In the genomic region with DNA sequence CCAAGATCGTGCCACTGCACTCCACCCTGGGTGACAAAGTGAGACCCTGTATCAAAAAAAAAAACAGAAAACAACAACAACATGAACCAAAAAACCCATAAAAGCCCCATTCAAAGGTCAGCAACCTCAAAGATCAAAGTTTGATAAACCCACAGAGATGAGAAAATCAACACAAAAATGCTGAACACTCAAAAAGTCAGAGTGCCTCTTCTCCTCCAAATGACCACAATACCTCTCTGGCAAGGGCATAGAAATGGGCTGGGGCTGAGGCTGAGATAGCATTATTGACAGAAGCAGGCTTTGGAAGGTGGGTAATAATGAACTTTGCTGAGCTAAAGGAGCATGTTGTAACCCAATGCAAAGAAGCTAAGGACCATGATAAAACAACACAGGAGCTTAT, we compare ENCODE assay signal across 20 cellular contexts.
DNase-seq lines count a peak whose midpoint lies in the region; ATAC-seq, FAIRE-seq and TF ChIP-seq lines count a peak whose summit lies in the region.
"Had no signal": no experiment of that assay in that cellular context is flagged by ENCODE, and none has a peak within 500 bp of the region (broad histone marks: within the 10 kb centered on the region; RNA-seq: fewer than 3 reads in every experiment).

No MANE protein-coding gene starts in this region.

- H4K91ac ChIP-seq in mesenchymal stem cell (ENCODE audit: low read length): no peak overlapping the region

- no peak overlapping the region for H2BK12ac ChIP-seq in mesenchymal stem cell (ENCODE audit: low read length in 2 of 2)

- H3K14ac ChIP-seq in mesenchymal stem cell (ENCODE audit: low read length in 2 of 2): no peak overlapping the region

- H3K4me2 ChIP-seq in KMS-11 (peak overlapping the region; percentile 30), mesenchymal stem cell (ENCODE audit: low read length, poor library complexity, severe bottlenecking) (no peak overlapping the region)
- H3K4me2 ChIP-seq: GM23338 had no signal

- H2BK15ac ChIP-seq in mesenchymal stem cell (ENCODE audit: low read depth, poor library complexity, severe bottlenecking): no peak overlapping the region

- no peak overlapping the region for H2BK5ac ChIP-seq in mesenchymal stem cell (ENCODE audit: low read depth, low read length, poor library complexity, severe bottlenecking)

- FAIRE-seq in urothelium cell line (lab: Jason Lieb, UNC): no peak
- FAIRE-seq: GM12891, GM18507 had no signal

- peaks cover 10% of the 10 kb centered on the region for H3K9me3 ChIP-seq in endodermal cell (ENCODE audit: control insufficient read depth, low read length)
- H3K9me3 ChIP-seq in liver (ENCODE audit: control insufficient read depth in 4 of 4, low read length in 3 of 4): no peaks in the 10 kb centered on the region
- H3K9me3 ChIP-seq in mesenchymal stem cell (ENCODE audit: control insufficient read depth, low read length): peaks cover 20% of the 10 kb centered on the region

- TF ChIP-seq RAD21 in liver (IDR thresholded peaks at IDR 0.05): no peak

- H3K27ac ChIP-seq in KMS-11 (peak overlapping the region; percentile 21; the same call in 1 of the 2 replicates), endodermal cell (ENCODE audit: low read depth, low read length) (no peak overlapping the region), liver (ENCODE audit: low read depth in 1 of 2, low read length in 2 of 2) (no peak overlapping the region), mesenchymal stem cell (ENCODE audit: low read length, poor library complexity, severe bottlenecking) (no peak overlapping the region)

- H3K27me3 ChIP-seq in KMS-11 (ENCODE audit: insufficient read depth, low read depth): no peaks in the 10 kb centered on the region
- no peaks in the 10 kb centered on the region for H3K27me3 ChIP-seq in endodermal cell (ENCODE audit: control insufficient read depth, insufficient read depth, low read length, poor library complexity, severe bottlenecking)
- no peaks in the 10 kb centered on the region for H3K27me3 ChIP-seq in liver (ENCODE audit: control insufficient read depth in 4 of 4, insufficient read depth in 4 of 4, low read length in 3 of 4)
- no peaks in the 10 kb centered on the region for H3K27me3 ChIP-seq in mesenchymal stem cell (ENCODE audit: control insufficient read depth in 1 of 2, insufficient read depth in 1 of 2, low read length in 2 of 2)

- H3K4me1 ChIP-seq in KMS-11 (ENCODE audit: low read depth, poor library complexity, severe bottlenecking): peaks cover 30% of the 10 kb centered on the region
- H3K4me1 ChIP-seq in endodermal cell (ENCODE audit: control insufficient read depth, insufficient read depth, low read length): no peaks in the 10 kb centered on the region
- peaks cover 0 to 12% (median 4%) of the 10 kb centered on the region in 4 donors for H3K4me1 ChIP-seq in liver (ENCODE audit: control insufficient read depth in 4 of 4, insufficient read depth in 4 of 4, low read length in 3 of 4)
- peaks cover 3% of the 10 kb centered on the region for H3K4me1 ChIP-seq in mesenchymal stem cell (ENCODE audit: control insufficient read depth, insufficient read depth, low read depth, low read length)

- DNase-seq in endodermal cell (no peak), urothelium cell line (ENCODE audit: low spot score) (no peak), natural killer cell (no peak), mesenchymal stem cell (no peak)
- DNase-seq: 8988T; C1 segment of cervical spinal cord; Calu3; CD4-positive, alpha-beta memory T cell; COR-L47; DMS53; DMS79 treated with DMSO at 0.1 percent for 48 hours; GF-D8; H9 had no signal

- no peak overlapping the region for H4K8ac ChIP-seq in mesenchymal stem cell (ENCODE audit: low read length)

- peaks cover 16% of the 10 kb centered on the region for H3K9me3 Mint-ChIP-seq in endodermal cell
- H3K9me3 Mint-ChIP-seq in natural killer cell: peaks cover 14 to 18% of the 10 kb centered on the region in 2 donors
- H3K9me3 Mint-ChIP-seq: GM23338 had no signal

- intact Hi-C loops in natural killer cell (cut with micrococcal nuclease): no loop called here

- no peak for TF ChIP-seq CTCF in KMS-11 (conservative IDR thresholded peaks at IDR 0.05; ENCODE audit: low read depth, low read length)
- no peak for TF ChIP-seq CTCF in endodermal cell (conservative IDR thresholded peaks at IDR 0.05)
- TF ChIP-seq CTCF in liver (IDR thresholded peaks at IDR 0.05; ENCODE audit: low read depth, low read length, missing input control): no peak
- TF ChIP-seq CTCF in natural killer cell (IDR thresholded peaks at IDR 0.05): no peak

- H3K4me3 Mint-ChIP-seq in endodermal cell (no peak overlapping the region), natural killer cell (no peak overlapping the region)
- H3K4me3 Mint-ChIP-seq: CD4-positive, alpha-beta memory T cell; GM23338; H9 had no signal

- WGBS in endodermal cell (ENCODE audit: insufficient coverage in 1 of 2, insufficient read length in 1 of 2), 2 experiments: 88% methylated on average over 1 of the region's 1 CpG; no CpG with 5 or more reads in 1 of the 2 experiments
- 37% methylated on average over 1 of the region's 1 CpG for WGBS in liver
- 88% methylated on average over 1 of the region's 1 CpG for WGBS in mesenchymal stem cell

- no peak overlapping the region for H3K23ac ChIP-seq in mesenchymal stem cell (ENCODE audit: low read length in 2 of 2)

- H3K79me1 ChIP-seq in mesenchymal stem cell (replicated peaks; ENCODE audit: low read length, poor library complexity, severe bottlenecking): peaks cover 6% of the 10 kb centered on the region

- no peak overlapping the region for H3K4me3 ChIP-seq in KMS-11 (IDR thresholded peaks at IDR 0.05; ENCODE audit: insufficient read depth, low read depth, low read length)
- no peak overlapping the region for H3K4me3 ChIP-seq in endodermal cell (ENCODE audit: low read length)
- H3K4me3 ChIP-seq in liver (ENCODE audit: low read depth in 1 of 3, low read length in 3 of 3): no peak overlapping the region
- H3K4me3 ChIP-seq in mesenchymal stem cell (ENCODE audit: insufficient read depth in 1 of 2, low read depth in 1 of 2, low read length in 2 of 2): no peak overlapping the region
- H3K4me3 ChIP-seq: GM23338 had no signal

- H3K4ac ChIP-seq in mesenchymal stem cell (ENCODE audit: low read depth in 1 of 2, low read length in 2 of 2): no peak overlapping the region

- no peak overlapping the region for H2AFZ ChIP-seq in KMS-11 (ENCODE audit: low read depth)
- H2AFZ ChIP-seq in mesenchymal stem cell (ENCODE audit: low read depth, low read length): no peak overlapping the region
- H2AFZ ChIP-seq: GM23338 had no signal

- no peak for ATAC-seq in natural killer cell
- ATAC-seq in HG02571 (IDR thresholded peaks at IDR 0.05; ENCODE audit: unreplicated experiment): no peak
- ATAC-seq: GM23338, HCT116 had no signal

- no peak overlapping the region for H2AK5ac ChIP-seq in mesenchymal stem cell (ENCODE audit: low read length, severe bottlenecking)

- no peak overlapping the region for H2BK120ac ChIP-seq in mesenchymal stem cell (ENCODE audit: low read depth, low read length)

- no peaks in the 10 kb centered on the region for H4K20me1 ChIP-seq in KMS-11 (ENCODE audit: insufficient read depth)

- H3K27ac Mint-ChIP-seq in endodermal cell: peak overlapping the region; percentile 56
- no peak overlapping the region for H3K27ac Mint-ChIP-seq in natural killer cell
- H3K27ac Mint-ChIP-seq: CD4-positive, alpha-beta memory T cell; GM23338; H9 had no signal

- H3K4me1 Mint-ChIP-seq in endodermal cell (peaks cover 4% of the 10 kb centered on the region), natural killer cell (no peaks in the 10 kb centered on the region)
- H3K4me1 Mint-ChIP-seq: CD4-positive, alpha-beta memory T cell; GM23338; H9 had no signal

- H3K27me3 Mint-ChIP-seq in endodermal cell (ENCODE audit: insufficient read depth) (no peaks in the 10 kb centered on the region), natural killer cell (ENCODE audit: low read depth in 2 of 2) (no peaks in the 10 kb centered on the region)
- H3K27me3 Mint-ChIP-seq: CD4-positive, alpha-beta memory T cell had no signal

- peaks cover 52% of the 10 kb centered on the region for H3K36me3 Mint-ChIP-seq in endodermal cell (ENCODE audit: low read depth)
- peaks cover 25% of the 10 kb centered on the region for H3K36me3 Mint-ChIP-seq in natural killer cell

- H3K9ac ChIP-seq in KMS-11 (no peak overlapping the region), endodermal cell (ENCODE audit: extremely low read depth, low read length, poor library complexity, severe bottlenecking) (no peak overlapping the region), liver (ENCODE audit: low read depth in 1 of 2, low read length in 2 of 2) (no peak overlapping the region), mesenchymal stem cell (ENCODE audit: low read length) (no peak overlapping the region)

- no peak overlapping the region for H3K18ac ChIP-seq in mesenchymal stem cell (ENCODE audit: low read depth in 1 of 2, low read length in 2 of 2)

- H3K79me2 ChIP-seq in KMS-11 (ENCODE audit: insufficient read depth, low read depth): no peaks in the 10 kb centered on the region

- H3K36me3 ChIP-seq in KMS-11 (ENCODE audit: insufficient read depth) (peaks cover 4% of the 10 kb centered on the region; the same call in 1 of the 2 replicates), endodermal cell (ENCODE audit: control insufficient read depth, insufficient read depth, low read length) (peaks cover 47% of the 10 kb centered on the region), liver (ENCODE audit: control insufficient read depth in 4 of 4, insufficient read depth in 3 of 4, low read depth in 1 of 4, low read length in 3 of 4) (peaks cover 2 to 19% (median 13%) of the 10 kb centered on the region in 4 donors), mesenchymal stem cell (ENCODE audit: control insufficient read depth in 1 of 2, insufficient read depth in 2 of 2, low read depth in 1 of 2, low read length in 2 of 2) (peaks cover 28 to 77% of the 10 kb centered on the region in 2 experiments)

TF ChIP-seq in liver, 16 proteins besides CTCF, POLR2A, EP300 and RAD21 (continues in another document):
- TF ChIP-seq, protein P1, sequence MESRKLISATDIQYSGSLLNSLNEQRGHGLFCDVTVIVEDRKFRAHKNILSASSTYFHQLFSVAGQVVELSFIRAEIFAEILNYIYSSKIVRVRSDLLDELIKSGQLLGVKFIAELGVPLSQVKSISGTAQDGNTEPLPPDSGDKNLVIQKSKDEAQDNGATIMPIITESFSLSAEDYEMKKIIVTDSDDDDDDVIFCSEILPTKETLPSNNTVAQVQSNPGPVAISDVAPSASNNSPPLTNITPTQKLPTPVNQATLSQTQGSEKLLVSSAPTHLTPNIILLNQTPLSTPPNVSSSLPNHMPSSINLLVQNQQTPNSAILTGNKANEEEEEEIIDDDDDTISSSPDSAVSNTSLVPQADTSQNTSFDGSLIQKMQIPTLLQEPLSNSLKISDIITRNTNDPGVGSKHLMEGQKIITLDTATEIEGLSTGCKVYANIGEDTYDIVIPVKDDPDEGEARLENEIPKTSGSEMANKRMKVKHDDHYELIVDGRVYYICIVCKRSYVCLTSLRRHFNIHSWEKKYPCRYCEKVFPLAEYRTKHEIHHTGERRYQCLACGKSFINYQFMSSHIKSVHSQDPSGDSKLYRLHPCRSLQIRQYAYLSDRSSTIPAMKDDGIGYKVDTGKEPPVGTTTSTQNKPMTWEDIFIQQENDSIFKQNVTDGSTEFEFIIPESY (IDR thresholded peaks at IDR 0.05): no peak
- TF ChIP-seq YY1 (IDR thresholded peaks at IDR 0.05) (no peak), NR2F2 (IDR thresholded peaks at IDR 0.05) (no peak), RXRA (IDR thresholded peaks at IDR 0.05) (peak; percentile 49 to 73), HNF4A (conservative IDR thresholded peaks at IDR 0.05) (peak in 1 of 2 donors; percentile 41)
